ENCODE assay signal across 8 cellular contexts in the genomic region with DNA sequence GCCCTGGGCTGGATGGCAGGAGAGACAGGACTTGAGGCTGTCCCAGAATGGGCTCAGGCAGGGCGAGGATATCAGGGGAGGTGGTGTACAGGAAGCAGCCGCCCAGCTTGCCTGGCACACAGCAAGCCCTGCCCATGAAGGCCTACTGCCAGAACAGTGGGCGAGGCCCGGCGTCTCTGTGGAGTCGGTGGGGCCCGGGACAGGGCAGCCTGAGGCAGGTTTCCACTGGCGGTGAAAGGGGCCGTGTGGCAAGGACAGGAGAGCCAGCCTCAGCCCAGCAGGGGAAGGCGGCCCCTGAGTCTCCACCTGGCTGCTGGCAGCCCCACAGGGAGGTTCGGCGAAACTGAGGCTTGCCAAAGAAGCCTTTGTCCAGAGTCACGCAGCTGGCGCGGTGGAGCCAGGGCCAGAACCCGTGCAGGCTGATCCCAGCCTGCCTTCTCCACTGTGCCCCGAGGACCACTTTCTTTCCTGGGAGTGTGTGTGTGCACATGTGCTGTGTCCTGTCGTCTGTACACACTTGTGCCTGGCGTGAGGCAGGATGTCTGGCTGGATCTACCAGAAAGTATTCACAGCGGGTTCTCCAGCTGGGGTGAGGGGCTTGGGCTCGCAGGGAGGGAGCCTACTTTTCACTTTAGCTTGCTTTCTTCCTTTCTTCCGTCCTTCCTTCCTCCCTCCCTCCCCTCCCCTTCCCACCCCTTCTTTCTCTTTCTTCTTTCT. TPM values are rescaled to one million over a fixed set of nuclear protein-coding genes. Genes with fewer than 3 reads are reported as not detected.
DNase-seq lines count a peak whose midpoint lies in the region; ATAC-seq and TF ChIP-seq lines count a peak whose summit lies in the region.

No MANE protein-coding gene starts in this region.

- H3K36me3 Mint-ChIP-seq in CD14-positive monocyte, result peaks cover 0 to 18% of the 10 kb centered on the region in 2 donors

- DNase-seq in CD14-positive monocyte (ENCODE audit: low spot score) (peak; percentile 70), breast epithelium (ENCODE audit: low spot score in 2 of 2) (peak; percentile 65 to 74)
- peak; percentile 36 for DNase-seq in stimulated activated CD4-positive, alpha-beta T cell treated with anti-CD3 and anti-CD28 coated beads, Interleukin-2, amount 100 ng/mL, for 4 hours (ENCODE audit: low read depth)

- H3K9ac ChIP-seq in HUES48 (ENCODE audit: low read depth, low read length), result no peak overlapping the region

- H3K4me3 Mint-ChIP-seq in CD14-positive monocyte, result peak overlapping the region; percentile 85 to 100

- H3K4me3 ChIP-seq in HUES48 (ENCODE audit: low read depth, low read length) (peak overlapping the region; percentile 59; the same call in 1 of the 2 replicates), breast epithelium (peak overlapping the region; percentile 88 to 93 (median 89))

- intact Hi-C loops in CD14-positive monocyte (cut with micrococcal nuclease) (loop anchor here in 1 of 2 donors (2.0 to 10.0 kb wide), 5 partner anchors 35 to 535 kb away; partner anchors contain the start of genes PACSIN2 and TTLL12), breast epithelium (cut with DNase I; ENCODE audit: low total_unique reads) (loop anchor here (10.0 kb wide), 1 partner anchor 1212 kb away; no protein-coding TSS in a partner anchor)

- H3K36me3 ChIP-seq in HUES48 (ENCODE audit: control insufficient read depth, insufficient read depth, low read length), result no peaks in the 10 kb centered on the region
- H3K36me3 ChIP-seq in breast epithelium, result no peaks in the 10 kb centered on the region

- ATAC-seq in HG03520 (IDR thresholded peaks at IDR 0.05; ENCODE audit: unreplicated experiment) (no peak), GM21825 (IDR thresholded peaks at IDR 0.05; ENCODE audit: unreplicated experiment) (no peak)

- H3K9me3 Mint-ChIP-seq in CD14-positive monocyte, result no peaks in the 10 kb centered on the region

- H3K4me1 ChIP-seq in HUES48 (ENCODE audit: control insufficient read depth, insufficient read depth, low read length), result peaks cover 7% of the 10 kb centered on the region; the same call in 1 of the 2 replicates
- H3K4me1 ChIP-seq in breast epithelium, result no peaks in the 10 kb centered on the region

- H3K27me3 ChIP-seq in HUES48 (ENCODE audit: control insufficient read depth, insufficient read depth, low read length) (peaks cover 8% of the 10 kb centered on the region; the same call in 1 of the 2 replicates), breast epithelium (no peaks in the 10 kb centered on the region), layer of hippocampus (ENCODE audit: control insufficient read depth, insufficient read depth, low read length) (no peaks in the 10 kb centered on the region)

- peak overlapping the region; percentile 80 to 95 (median 93) for H3K27ac Mint-ChIP-seq in CD14-positive monocyte

- no peaks in the 10 kb centered on the region for H3K27me3 Mint-ChIP-seq in CD14-positive monocyte (ENCODE audit: low read depth in 3 of 3)

- H3K27ac ChIP-seq in HUES48 (ENCODE audit: low read depth, low read length) (no peak overlapping the region), VCaP (peak overlapping the region; percentile 94), breast epithelium (peak overlapping the region; percentile 80 to 93), layer of hippocampus (ENCODE audit: low read depth, low read length) (peak overlapping the region; percentile 78)

- H3K4me1 Mint-ChIP-seq in CD14-positive monocyte, result peaks cover 67% of the 10 kb centered on the region

- no peaks in the 10 kb centered on the region for H3K9me3 ChIP-seq in HUES48 (ENCODE audit: control insufficient read depth, insufficient read depth, low read length)
- H3K9me3 ChIP-seq in breast epithelium, result no peaks in the 10 kb centered on the region

- TF ChIP-seq POLR2A in breast epithelium (IDR thresholded peaks at IDR 0.05), result no peak

- TF ChIP-seq CTCF in CD14-positive monocyte (IDR thresholded peaks at IDR 0.05) (no peak), VCaP (conservative IDR thresholded peaks at IDR 0.05) (no peak), breast epithelium (IDR thresholded peaks at IDR 0.05) (no peak)

RNA-seq across cellular contexts. Expression of gene TSPO, which starts 1.2 kb away (rescaled TPM):
- 1,000 to 10,000 TPM; 2,230 to 2,663 TPM for polyA plus RNA-seq in CD14-positive monocyte
- total RNA-seq in breast epithelium, result 100 to 1,000 TPM; 250 to 468 (median 284) TPM

RNA-seq across cellular contexts. Expression of gene MCAT, which starts 9.3 kb away (rescaled TPM):
- polyA plus RNA-seq in CD14-positive monocyte, result 1 to 10 TPM; 6.8 to 8.9 TPM
- total RNA-seq in breast epithelium, result 10 to 100 TPM; 18.6 to 31.1 (median 26.2) TPM

RNA-seq across cellular contexts. Expression of gene TTLL12, which starts 34.4 kb away (rescaled TPM):
- polyA plus RNA-seq in CD14-positive monocyte, result 10 to 100 TPM; 16.5 to 16.6 TPM
- total RNA-seq in breast epithelium, result 10 to 100 TPM; 25.9 to 36.0 (median 31.4) TPM

RNA-seq across cellular contexts. Expression of gene BIK, which starts 42.0 kb away (rescaled TPM):
- 1 to 10 TPM; 3.1 TPM for polyA plus RNA-seq in CD14-positive monocyte
- total RNA-seq in breast epithelium, result 10 to 100 TPM in 2 of 3 donors, not detected in 1; 22.6 to 25.0 TPM
